Comparison of ENCODE assay signal across 8 cellular contexts in genomic region chr1:81801834-81802531, GRCh38. TPM values are rescaled to one million over a fixed set of nuclear protein-coding genes. Genes with fewer than 3 reads are reported as not detected.
A peak's percentile ranks its signal among the peaks of the same experiment; 100 is the strongest.
DNase-seq lines count a peak whose midpoint lies in the region; ATAC-seq and TF ChIP-seq lines count a peak whose summit lies in the region.

No MANE protein-coding gene starts in this region.

- H3K9ac ChIP-seq in SK-N-SH (peak overlapping the region; percentile 91), parathyroid adenoma (no peak overlapping the region)

- H3K4me2 ChIP-seq in SK-N-SH (peak overlapping the region; percentile 78), parathyroid adenoma (ENCODE audit: low read length) (peak overlapping the region; percentile 91)

- TF ChIP-seq EP300 in SK-N-SH (IDR thresholded peaks at IDR 0.05; ENCODE audit: borderline replicate concordance in 1 of 2, low read depth in 1 of 2, low read length in 1 of 2) = no peak

- H3K27me3 ChIP-seq in SK-N-SH (ENCODE audit: insufficient read depth) = no peaks in the 10 kb centered on the region
- no peaks in the 10 kb centered on the region for H3K27me3 ChIP-seq in parathyroid adenoma (ENCODE audit: control insufficient read depth, insufficient read depth, low read length)

- H3K4me3 Mint-ChIP-seq in activated naive CD8-positive, alpha-beta T cell treated with anti-CD3 and anti-CD28 coated beads for 36 hours = no peak overlapping the region
- H3K4me3 Mint-ChIP-seq in activated naive CD8-positive, alpha-beta T cell treated with anti-CD3 and anti-CD28 coated beads, Interleukin-2, amount 50 U/mL, for 24 hours = no peak overlapping the region

- H3F3A ChIP-seq in SK-N-SH (replicated peaks; ENCODE audit: insufficient read depth) = peaks cover 30% of the 10 kb centered on the region

- H3K9me2 ChIP-seq in SK-N-SH = no peaks in the 10 kb centered on the region

- H3K79me2 ChIP-seq in SK-N-SH (ENCODE audit: insufficient read depth) = peaks cover 56% of the 10 kb centered on the region
- no peaks in the 10 kb centered on the region for H3K79me2 ChIP-seq in parathyroid adenoma

- no peak for ATAC-seq in activated naive CD8-positive, alpha-beta T cell treated with anti-CD3 and anti-CD28 coated beads, Interleukin-2, amount 50 U/mL, for 24 hours
- ATAC-seq in HG02852 (IDR thresholded peaks at IDR 0.05; ENCODE audit: unreplicated experiment) = no peak
- ATAC-seq in GM18867 (IDR thresholded peaks at IDR 0.05; ENCODE audit: unreplicated experiment) = no peak
- ATAC-seq in HG02870 (IDR thresholded peaks at IDR 0.05; ENCODE audit: unreplicated experiment) = no peak

- peak overlapping the region; percentile 92 to 97 for H3K27ac ChIP-seq in SK-N-SH (ENCODE audit: low read depth in 2 of 2, low read length in 1 of 2)
- H3K27ac ChIP-seq in parathyroid adenoma = peak overlapping the region; percentile 78

- TF ChIP-seq CTCF in SK-N-SH (IDR thresholded peaks at IDR 0.05) = no peak
- no peak for TF ChIP-seq CTCF in parathyroid adenoma (IDR thresholded peaks at IDR 0.05)

- CTCF ChIA-PET in SK-N-SH (lab: Yijun Ruan, JAX) = interaction anchor here (0.6 to 2.6 kb wide), 2 partner anchors 646 to 1583 kb away, joined by 3 to 10 read pairs; no protein-coding TSS in a partner anchor

- DNase-seq in activated naive CD8-positive, alpha-beta T cell treated with anti-CD3 and anti-CD28 coated beads for 36 hours = peak; percentile 2
- DNase-seq in activated naive CD8-positive, alpha-beta T cell treated with anti-CD3 and anti-CD28 coated beads, Interleukin-2, amount 50 U/mL, for 24 hours = no peak
- DNase-seq in SK-N-SH (peak; percentile 60), foreskin melanocyte (peak; percentile 20)

- peak overlapping the region; percentile 30; the same call in 1 of the 2 replicates for H2AFZ ChIP-seq in SK-N-SH (ENCODE audit: low read depth)
- peak overlapping the region; percentile 83 for H2AFZ ChIP-seq in parathyroid adenoma

- no peak overlapping the region for H3K27ac Mint-ChIP-seq in activated naive CD8-positive, alpha-beta T cell treated with anti-CD3 and anti-CD28 coated beads for 36 hours
- no peak overlapping the region for H3K27ac Mint-ChIP-seq in activated naive CD8-positive, alpha-beta T cell treated with anti-CD3 and anti-CD28 coated beads, Interleukin-2, amount 50 U/mL, for 24 hours

- no peaks in the 10 kb centered on the region for H3K9me3 Mint-ChIP-seq in activated naive CD8-positive, alpha-beta T cell treated with anti-CD3 and anti-CD28 coated beads for 36 hours
- no peaks in the 10 kb centered on the region for H3K9me3 Mint-ChIP-seq in activated naive CD8-positive, alpha-beta T cell treated with anti-CD3 and anti-CD28 coated beads, Interleukin-2, amount 50 U/mL, for 24 hours

- H3K4me1 Mint-ChIP-seq in activated naive CD8-positive, alpha-beta T cell treated with anti-CD3 and anti-CD28 coated beads for 36 hours = peaks cover 5% of the 10 kb centered on the region
- H3K4me1 Mint-ChIP-seq in activated naive CD8-positive, alpha-beta T cell treated with anti-CD3 and anti-CD28 coated beads, Interleukin-2, amount 50 U/mL, for 24 hours = peaks cover 6% of the 10 kb centered on the region

- peaks cover 75% of the 10 kb centered on the region for H3K27me3 Mint-ChIP-seq in activated naive CD8-positive, alpha-beta T cell treated with anti-CD3 and anti-CD28 coated beads for 36 hours
- peaks cover 56% of the 10 kb centered on the region for H3K27me3 Mint-ChIP-seq in activated naive CD8-positive, alpha-beta T cell treated with anti-CD3 and anti-CD28 coated beads, Interleukin-2, amount 50 U/mL, for 24 hours

- peaks cover 13% of the 10 kb centered on the region; the same call in 1 of the 2 replicates for H4K20me1 ChIP-seq in SK-N-SH (ENCODE audit: insufficient read depth)

- under 1% methylated on average over 29 of the region's 76 CpGs for WGBS in SK-N-SH (ENCODE audit: low lambda C conversion rate)

- H3K4me1 ChIP-seq in SK-N-SH (ENCODE audit: control insufficient read depth in 1 of 2, insufficient read depth in 2 of 2, low read depth in 1 of 2, low read length in 1 of 2) (peaks cover 2 to 4% of the 10 kb centered on the region in 2 experiments; a peak in 2 of 4 replicates), parathyroid adenoma (no peaks in the 10 kb centered on the region)

- H3K4me3 ChIP-seq in SK-N-SH (ENCODE audit: low read depth in 2 of 2, low read length in 1 of 2) = peak overlapping the region; percentile 91 to 97
- H3K4me3 ChIP-seq in parathyroid adenoma (ENCODE audit: low read depth, low read length) = peak overlapping the region; percentile 94

- no peak for TF ChIP-seq RAD21 in SK-N-SH (IDR thresholded peaks at IDR 0.05; ENCODE audit: low read length)

- POLR2A ChIA-PET in SK-N-SH (lab: Yijun Ruan, JAX) = interaction anchor here (0.9 to 3.7 kb wide), 4 partner anchors 378 to 1891 kb away, joined by 3 to 26 read pairs (median 4); no protein-coding TSS in a partner anchor

- no peaks in the 10 kb centered on the region for H3K36me3 Mint-ChIP-seq in activated naive CD8-positive, alpha-beta T cell treated with anti-CD3 and anti-CD28 coated beads for 36 hours
- H3K36me3 Mint-ChIP-seq in activated naive CD8-positive, alpha-beta T cell treated with anti-CD3 and anti-CD28 coated beads, Interleukin-2, amount 50 U/mL, for 24 hours (ENCODE audit: low read depth) = no peaks in the 10 kb centered on the region

- H3K9me3 ChIP-seq in SK-N-SH (no peaks in the 10 kb centered on the region), parathyroid adenoma (ENCODE audit: control insufficient read depth, low read length) (no peaks in the 10 kb centered on the region)

- H3K36me3 ChIP-seq in SK-N-SH (replicated peaks in 1 of 2; ENCODE audit: control insufficient read depth in 1 of 2, insufficient read depth in 2 of 2, low read length in 1 of 2) (no peaks in the 10 kb centered on the region), parathyroid adenoma (ENCODE audit: control insufficient read depth, insufficient read depth, low read length) (no peaks in the 10 kb centered on the region)

TF ChIP-seq in SK-N-SH, 30 proteins besides CTCF, POLR2A, EP300 and RAD21 (continues in another document):
- no peak for TF ChIP-seq NFIC (IDR thresholded peaks at IDR 0.05; ENCODE audit: borderline replicate concordance)
- TF ChIP-seq SMC3 (IDR thresholded peaks at IDR 0.05; ENCODE audit: low read depth, low read length) = no peak
- no peak for TF ChIP-seq POLR2AphosphoS5 (IDR thresholded peaks at IDR 0.05; ENCODE audit: low read depth, low read length)
- no peak for TF ChIP-seq USF1 (IDR thresholded peaks at IDR 0.05; ENCODE audit: borderline replicate concordance, low read depth)
- TF ChIP-seq TAF1 (IDR thresholded peaks at IDR 0.05; ENCODE audit: borderline replicate concordance, low read depth, low read length) = no peak
- no peak for TF ChIP-seq SIN3A (IDR thresholded peaks at IDR 0.05; ENCODE audit: borderline replicate concordance, low read depth, low read length)
- TF ChIP-seq RXRA (IDR thresholded peaks at IDR 0.05; ENCODE audit: borderline replicate concordance, low read depth) = no peak
- TF ChIP-seq, protein P1, sequence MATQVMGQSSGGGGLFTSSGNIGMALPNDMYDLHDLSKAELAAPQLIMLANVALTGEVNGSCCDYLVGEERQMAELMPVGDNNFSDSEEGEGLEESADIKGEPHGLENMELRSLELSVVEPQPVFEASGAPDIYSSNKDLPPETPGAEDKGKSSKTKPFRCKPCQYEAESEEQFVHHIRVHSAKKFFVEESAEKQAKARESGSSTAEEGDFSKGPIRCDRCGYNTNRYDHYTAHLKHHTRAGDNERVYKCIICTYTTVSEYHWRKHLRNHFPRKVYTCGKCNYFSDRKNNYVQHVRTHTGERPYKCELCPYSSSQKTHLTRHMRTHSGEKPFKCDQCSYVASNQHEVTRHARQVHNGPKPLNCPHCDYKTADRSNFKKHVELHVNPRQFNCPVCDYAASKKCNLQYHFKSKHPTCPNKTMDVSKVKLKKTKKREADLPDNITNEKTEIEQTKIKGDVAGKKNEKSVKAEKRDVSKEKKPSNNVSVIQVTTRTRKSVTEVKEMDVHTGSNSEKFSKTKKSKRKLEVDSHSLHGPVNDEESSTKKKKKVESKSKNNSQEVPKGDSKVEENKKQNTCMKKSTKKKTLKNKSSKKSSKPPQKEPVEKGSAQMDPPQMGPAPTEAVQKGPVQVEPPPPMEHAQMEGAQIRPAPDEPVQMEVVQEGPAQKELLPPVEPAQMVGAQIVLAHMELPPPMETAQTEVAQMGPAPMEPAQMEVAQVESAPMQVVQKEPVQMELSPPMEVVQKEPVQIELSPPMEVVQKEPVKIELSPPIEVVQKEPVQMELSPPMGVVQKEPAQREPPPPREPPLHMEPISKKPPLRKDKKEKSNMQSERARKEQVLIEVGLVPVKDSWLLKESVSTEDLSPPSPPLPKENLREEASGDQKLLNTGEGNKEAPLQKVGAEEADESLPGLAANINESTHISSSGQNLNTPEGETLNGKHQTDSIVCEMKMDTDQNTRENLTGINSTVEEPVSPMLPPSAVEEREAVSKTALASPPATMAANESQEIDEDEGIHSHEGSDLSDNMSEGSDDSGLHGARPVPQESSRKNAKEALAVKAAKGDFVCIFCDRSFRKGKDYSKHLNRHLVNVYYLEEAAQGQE (IDR thresholded peaks at IDR 0.05; ENCODE audit: low read depth, low read length) = no peak
- TF ChIP-seq, protein P2, sequence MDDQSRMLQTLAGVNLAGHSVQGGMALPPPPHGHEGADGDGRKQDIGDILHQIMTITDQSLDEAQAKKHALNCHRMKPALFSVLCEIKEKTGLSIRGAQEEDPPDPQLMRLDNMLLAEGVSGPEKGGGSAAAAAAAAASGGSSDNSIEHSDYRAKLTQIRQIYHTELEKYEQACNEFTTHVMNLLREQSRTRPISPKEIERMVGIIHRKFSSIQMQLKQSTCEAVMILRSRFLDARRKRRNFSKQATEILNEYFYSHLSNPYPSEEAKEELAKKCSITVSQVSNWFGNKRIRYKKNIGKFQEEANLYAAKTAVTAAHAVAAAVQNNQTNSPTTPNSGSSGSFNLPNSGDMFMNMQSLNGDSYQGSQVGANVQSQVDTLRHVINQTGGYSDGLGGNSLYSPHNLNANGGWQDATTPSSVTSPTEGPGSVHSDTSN (IDR thresholded peaks at IDR 0.05) = no peak
- no peak for TF ChIP-seq NRF1 (IDR thresholded peaks at IDR 0.05; ENCODE audit: low read depth, low read length)

RNA-seq across cellular contexts. Expression of gene ADGRL2, which starts 1.2 kb away (rescaled TPM):
- total RNA-seq in activated naive CD8-positive, alpha-beta T cell treated with anti-CD3 and anti-CD28 coated beads for 36 hours = not detected
- 40.3 and 52.4 TPM in 2 replicates for polyA plus RNA-seq in SK-N-SH (2012; rRNA removed)
- 42.5 and 50.3 TPM in 2 replicates for polyA plus RNA-seq in SK-N-SH (2012; cell fraction: cytosol; rRNA removed)
- polyA plus RNA-seq in SK-N-SH (2012; cell fraction: nucleus; rRNA removed) = 29.1 and 92.1 TPM in 2 replicates
